7 cellular contexts compared by ENCODE assay signal in the genomic region with DNA sequence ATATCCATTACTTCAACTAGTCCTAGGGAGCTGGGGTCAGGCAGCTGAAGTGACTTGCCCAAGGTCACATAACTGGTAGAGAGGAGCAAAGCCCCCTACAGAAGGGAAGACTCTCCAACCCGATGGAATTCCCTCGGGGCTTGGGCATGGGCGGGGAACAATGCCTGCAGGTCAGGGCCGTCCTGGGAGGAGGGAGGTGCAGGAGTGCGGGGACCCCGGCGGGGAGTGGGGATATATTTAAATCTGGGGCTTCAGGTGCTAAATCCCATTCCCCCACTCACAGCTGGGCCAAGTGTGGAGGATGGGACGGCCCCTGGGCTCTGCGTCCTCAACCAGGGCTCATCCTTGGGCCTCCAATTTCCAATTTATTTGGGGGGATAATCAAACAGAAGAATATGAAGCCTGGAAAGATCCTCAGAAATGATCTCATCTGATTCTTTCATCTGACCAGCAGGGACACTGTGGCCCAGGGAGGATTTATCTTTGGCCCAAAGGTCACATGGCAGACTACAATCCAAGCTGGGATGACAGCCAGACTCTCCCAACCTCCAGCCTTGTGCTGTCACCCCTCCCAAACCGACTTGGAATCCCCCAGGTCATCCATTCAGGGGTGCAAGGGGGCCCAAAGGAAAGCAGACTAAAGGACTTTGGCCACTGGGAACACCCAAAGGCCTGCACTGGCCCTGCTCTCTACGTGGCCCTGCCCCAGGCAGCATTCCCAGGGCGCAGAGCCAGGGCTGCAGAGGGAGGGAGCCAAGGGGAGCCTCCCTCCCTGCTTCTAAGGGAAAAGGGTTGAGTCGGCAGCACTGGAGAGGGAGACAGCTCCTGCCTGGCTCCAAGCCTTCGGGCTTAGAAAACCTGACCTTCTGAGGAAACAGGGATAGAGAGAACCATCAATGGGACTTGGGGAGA. TPM values are rescaled to one million over a fixed set of nuclear protein-coding genes. Genes with fewer than 3 reads are reported as not detected.
A peak's percentile ranks its signal among the peaks of the same experiment; 100 is the strongest.
DNase-seq lines count a peak whose midpoint lies in the region; ATAC-seq and TF ChIP-seq lines count a peak whose summit lies in the region.

No MANE protein-coding gene starts in this region.

- no peak overlapping the region for H3K27ac ChIP-seq in H9 (ENCODE audit: insufficient read length, low read depth, low read length)
- H3K27ac ChIP-seq in skin epidermis: peak overlapping the region in 18 of 21 experiments; percentile 2 to 98 (median 94)

- no peaks in the 10 kb centered on the region for H4K20me1 ChIP-seq in H9 (ENCODE audit: control insufficient read depth, insufficient read depth, insufficient read length)

- H2BK12ac ChIP-seq in H9 (ENCODE audit: insufficient read length, low read depth, low read length): no peak overlapping the region

- H4K8ac ChIP-seq in H9 (replicated peaks; ENCODE audit: insufficient read length, low read depth, low read length): no peak overlapping the region

- H3K18ac ChIP-seq in H9 (ENCODE audit: insufficient read length, low read depth, low read length): no peak overlapping the region

- no peak overlapping the region for H3K56ac ChIP-seq in H9 (ENCODE audit: insufficient read length, low read depth, low read length)

- H3K79me2 ChIP-seq in H9 (ENCODE audit: insufficient read depth, low read length): no peaks in the 10 kb centered on the region

- no peak for DNase-seq in H9
- DNase-seq in activated T-helper 2 cell treated with anti-CD3 and anti-CD28 coated beads, Interferon-gamma antibody, Interleukin-2, Interleukin-4, amounts not matched to agents 10 μg/mL and 5 μg/mL and 100 μg/mL, durations not matched to agents 14 hours and 24 hours and 36 hours (ENCODE audit: low spot score): no peak
- DNase-seq in left cardiac atrium: peak; percentile 88
- DNase-seq in DMS153 (lab: John Stamatoyannopoulos, UW): no peak
- DNase-seq in NOMO-1 treated with DMSO at 0.1 percent for 48 hours (lab: John Stamatoyannopoulos, UW; ENCODE audit: unreplicated experiment): no peak

- no peak overlapping the region for H3T11ph ChIP-seq in H9 (ENCODE audit: low read length)

- H3K79me1 ChIP-seq in H9 (ENCODE audit: insufficient read depth, low read depth, low read length, poor library complexity, severe bottlenecking): no peaks in the 10 kb centered on the region

- H2BK120ac ChIP-seq in H9 (ENCODE audit: low read depth, low read length, poor library complexity, severe bottlenecking): no peak overlapping the region

- H3K14ac ChIP-seq in H9 (ENCODE audit: insufficient read depth, low read length): no peak overlapping the region; the same call in 1 of the 2 replicates

- peaks cover 11 to 17% (median 11%) of the 10 kb centered on the region in 3 experiments for H3K36me3 Mint-ChIP-seq in H9 (ENCODE audit: insufficient read depth in 1 of 3, low read depth in 3 of 3)
- peaks cover 12% of the 10 kb centered on the region for H3K36me3 Mint-ChIP-seq in activated T-helper 2 cell treated with anti-CD3 and anti-CD28 coated beads, Interferon-gamma antibody, Interleukin-2, Interleukin-4, amounts not matched to agents 10 μg/mL and 5 μg/mL and 100 μg/mL, durations not matched to agents 14 hours and 24 hours and 36 hours (ENCODE audit: low read depth)

- no peak overlapping the region; a peak in 1 of 5 replicates for H3K4me3 Mint-ChIP-seq in H9
- peak overlapping the region; percentile 30 for H3K4me3 Mint-ChIP-seq in activated T-helper 2 cell treated with anti-CD3 and anti-CD28 coated beads, Interferon-gamma antibody, Interleukin-2, Interleukin-4, amounts not matched to agents 10 μg/mL and 5 μg/mL and 100 μg/mL, durations not matched to agents 14 hours and 24 hours and 36 hours (ENCODE audit: low read depth)

- peaks cover 16 to 19% of the 10 kb centered on the region in 2 experiments for H3K9me3 Mint-ChIP-seq in H9
- H3K9me3 Mint-ChIP-seq in activated T-helper 2 cell treated with anti-CD3 and anti-CD28 coated beads, Interferon-gamma antibody, Interleukin-2, Interleukin-4, amounts not matched to agents 10 μg/mL and 5 μg/mL and 100 μg/mL, durations not matched to agents 14 hours and 24 hours and 36 hours: peaks cover 5% of the 10 kb centered on the region

- no peak overlapping the region for H3K4me2 ChIP-seq in H9 (ENCODE audit: insufficient read depth, insufficient read length, low read length)

- H4K5ac ChIP-seq in H9 (ENCODE audit: insufficient read length, low read depth, low read length): no peak overlapping the region

- no peak overlapping the region for H3K4ac ChIP-seq in H9 (ENCODE audit: low read depth, low read length)

- no peak overlapping the region for H2AK5ac ChIP-seq in H9 (ENCODE audit: insufficient read length, low read length)

- no peak overlapping the region for H3K9ac ChIP-seq in H9 (ENCODE audit: extremely low read depth, insufficient read length, low read length)

- no peaks in the 10 kb centered on the region for H3K27me3 ChIP-seq in H9 (ENCODE audit: insufficient read depth, low read length)

- TF ChIP-seq CTCF in H9 (conservative IDR thresholded peaks at IDR 0.05): 0 out of 3 replicates have a peak, but pooled peaks have one; percentile 10

- H3K27me3 Mint-ChIP-seq in H9 (ENCODE audit: low read depth): peaks cover 7% of the 10 kb centered on the region
- H3K27me3 Mint-ChIP-seq in activated T-helper 2 cell treated with anti-CD3 and anti-CD28 coated beads, Interferon-gamma antibody, Interleukin-2, Interleukin-4, amounts not matched to agents 10 μg/mL and 5 μg/mL and 100 μg/mL, durations not matched to agents 14 hours and 24 hours and 36 hours (ENCODE audit: low read depth): no peaks in the 10 kb centered on the region

- no peak overlapping the region for H2BK15ac ChIP-seq in H9 (ENCODE audit: low read depth, low read length)

- no peak overlapping the region for H2BK20ac ChIP-seq in H9 (ENCODE audit: low read depth, low read length, poor library complexity, severe bottlenecking)

- no peak overlapping the region for H4K91ac ChIP-seq in H9 (ENCODE audit: insufficient read length, low read depth, low read length)

- ATAC-seq in left cardiac atrium: peak; percentile 62 to 71
- no peak for ATAC-seq in GM21619 (IDR thresholded peaks at IDR 0.05; ENCODE audit: unreplicated experiment)

- no peak overlapping the region for H2AFZ ChIP-seq in H9 (ENCODE audit: low read length)

- peaks cover 20 to 40% of the 10 kb centered on the region in 2 experiments for H3K4me1 Mint-ChIP-seq in H9
- H3K4me1 Mint-ChIP-seq in activated T-helper 2 cell treated with anti-CD3 and anti-CD28 coated beads, Interferon-gamma antibody, Interleukin-2, Interleukin-4, amounts not matched to agents 10 μg/mL and 5 μg/mL and 100 μg/mL, durations not matched to agents 14 hours and 24 hours and 36 hours (ENCODE audit: low read depth): peaks cover 55% of the 10 kb centered on the region

- H3K23me2 ChIP-seq in H9 (ENCODE audit: insufficient read length, low read depth, low read length, poor library complexity, severe bottlenecking): peaks cover 5% of the 10 kb centered on the region

- no peaks in the 10 kb centered on the region; the same call in 1 of the 2 replicates for H3K4me1 ChIP-seq in H9 (ENCODE audit: insufficient read depth, low read length)

- intact Hi-C loops in activated T-helper 2 cell treated with anti-CD3 and anti-CD28 coated beads, Interferon-gamma antibody, Interleukin-2, Interleukin-4, amounts not matched to agents 10 μg/mL and 5 μg/mL and 100 μg/mL, durations not matched to agents 14 hours and 24 hours and 36 hours (cut with micrococcal nuclease): loop anchor here (5.0 kb wide), 2 partner anchors 219 to 419 kb away; a partner anchor contains a TSS
- intact Hi-C loops in left cardiac atrium (cut with DNase I): no loop called here

- peaks cover 5% of the 10 kb centered on the region for H3K9me3 ChIP-seq in H9 (ENCODE audit: control insufficient read depth, low read depth, low read length)

- H3K23ac ChIP-seq in H9 (ENCODE audit: insufficient read length, low read depth, low read length): no peak overlapping the region

- no peak overlapping the region for H3K4me3 ChIP-seq in skin epidermis

- H3K27ac Mint-ChIP-seq in H9: no peak overlapping the region
- H3K27ac Mint-ChIP-seq in activated T-helper 2 cell treated with anti-CD3 and anti-CD28 coated beads, Interferon-gamma antibody, Interleukin-2, Interleukin-4, amounts not matched to agents 10 μg/mL and 5 μg/mL and 100 μg/mL, durations not matched to agents 14 hours and 24 hours and 36 hours: no peak overlapping the region

- no peak overlapping the region for H2BK5ac ChIP-seq in H9 (ENCODE audit: insufficient read length, low read length)

- WGBS in H9 (ENCODE audit: extremely low coverage, insufficient read length, low lambda C conversion rate): no CpG with 5 or more reads among the region's 14 CpGs

RNA-seq across cellular contexts. Expression of a gene that starts 8.7 kb away (rescaled TPM):
- 3.8 and 5.0 TPM in 2 replicates for total RNA-seq in H9 (2021)
- total RNA-seq in activated T-helper 2 cell treated with anti-CD3 and anti-CD28 coated beads, Interferon-gamma antibody, Interleukin-2, Interleukin-4, amounts not matched to agents 10 μg/mL and 5 μg/mL and 100 μg/mL, durations not matched to agents 14 hours and 24 hours and 36 hours: 7.5 and 7.7 TPM in 2 replicates
- total RNA-seq in left cardiac atrium: 1 to 10 TPM; 1.8 to 2.9 TPM

RNA-seq across cellular contexts. Expression of a gene that starts 15.5 kb away (rescaled TPM):
- 0.68 and 0.72 TPM in 2 replicates for total RNA-seq in H9 (2021)
- 0.64 and 0.75 TPM in 2 replicates for total RNA-seq in activated T-helper 2 cell treated with anti-CD3 and anti-CD28 coated beads, Interferon-gamma antibody, Interleukin-2, Interleukin-4, amounts not matched to agents 10 μg/mL and 5 μg/mL and 100 μg/mL, durations not matched to agents 14 hours and 24 hours and 36 hours
- not detected for total RNA-seq in left cardiac atrium

RNA-seq across cellular contexts. Expression of a gene that starts 47.1 kb away (rescaled TPM):
- total RNA-seq in H9 (2021): 0.35 TPM in 2 replicates
- 404 and 410 TPM in 2 replicates for total RNA-seq in activated T-helper 2 cell treated with anti-CD3 and anti-CD28 coated beads, Interferon-gamma antibody, Interleukin-2, Interleukin-4, amounts not matched to agents 10 μg/mL and 5 μg/mL and 100 μg/mL, durations not matched to agents 14 hours and 24 hours and 36 hours
- total RNA-seq in left cardiac atrium: 1 to 10 TPM in 1 of 2 donors, under 1 TPM in 1; 0.34 to 2.0 TPM

RNA-seq across cellular contexts. Expression of a gene that starts 47.3 kb away (rescaled TPM):
- 2.5 and 2.8 TPM in 2 replicates for total RNA-seq in H9 (2021)
- total RNA-seq in activated T-helper 2 cell treated with anti-CD3 and anti-CD28 coated beads, Interferon-gamma antibody, Interleukin-2, Interleukin-4, amounts not matched to agents 10 μg/mL and 5 μg/mL and 100 μg/mL, durations not matched to agents 14 hours and 24 hours and 36 hours: 499 and 506 TPM in 2 replicates
- total RNA-seq in left cardiac atrium: 10 to 100 TPM in 1 of 2 donors, 1 to 10 TPM in 1; 6.4 to 12.5 TPM

Comparison
In these comparisons a context has a peak if more than half of its experiments do, and no peak if none do; other contexts are left out.
1. RNA of a gene that starts 47.1 kb away (total RNA-seq): 404 to 410 TPM in activated T-helper 2 cell treated with anti-CD3 and anti-CD28 coated beads, Interferon-gamma antibody, Interleukin-2, Interleukin-4, amounts not matched to agents 10 μg/mL and 5 μg/mL and 100 μg/mL, durations not matched to agents 14 hours and 24 hours and 36 hours; 0.34 to 2.0 TPM in left cardiac atrium and 0.35 TPM in H9; every median in the first group is over 100 times any median in the second.